Comparison of ENCODE assay signal across 1 cellular context in the genomic region with DNA sequence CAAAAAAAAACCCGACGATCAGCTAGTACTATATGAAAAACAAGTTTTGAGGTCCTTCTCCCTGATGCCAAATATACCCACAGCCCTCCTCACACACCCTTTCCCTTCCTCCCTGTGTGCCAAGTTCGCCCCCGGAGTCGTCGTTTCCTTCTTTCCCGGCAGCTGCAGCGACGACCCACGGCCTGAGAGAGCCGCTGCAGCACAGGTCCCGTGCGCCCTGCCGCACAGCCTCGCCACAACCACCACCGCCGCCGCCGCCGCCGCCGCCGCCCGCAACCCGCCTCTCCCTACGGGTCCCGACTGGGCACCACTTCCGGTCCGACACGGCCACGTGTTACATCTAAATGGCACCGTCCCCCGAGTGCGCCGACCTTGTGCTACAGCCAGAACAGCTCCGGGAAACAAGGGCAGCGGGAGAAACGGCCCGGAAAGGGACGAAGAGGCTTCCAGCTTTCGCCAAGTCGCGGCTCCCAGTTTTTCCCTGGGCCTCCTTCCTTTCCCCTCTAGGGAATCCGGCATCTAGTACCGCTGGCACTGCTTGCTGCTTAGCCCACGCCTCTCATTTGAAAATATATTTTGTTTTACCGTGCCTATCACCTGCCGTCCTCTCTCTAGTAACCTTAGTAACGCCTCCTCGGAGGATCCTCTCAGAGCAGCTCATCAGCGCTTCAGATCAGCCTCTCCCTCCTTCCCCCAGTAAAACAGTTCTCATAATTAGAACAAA.
A peak's percentile ranks its signal among the peaks of the same experiment; 100 is the strongest.
TF ChIP-seq lines count a peak whose summit lies in the region.

A gene with protein sequence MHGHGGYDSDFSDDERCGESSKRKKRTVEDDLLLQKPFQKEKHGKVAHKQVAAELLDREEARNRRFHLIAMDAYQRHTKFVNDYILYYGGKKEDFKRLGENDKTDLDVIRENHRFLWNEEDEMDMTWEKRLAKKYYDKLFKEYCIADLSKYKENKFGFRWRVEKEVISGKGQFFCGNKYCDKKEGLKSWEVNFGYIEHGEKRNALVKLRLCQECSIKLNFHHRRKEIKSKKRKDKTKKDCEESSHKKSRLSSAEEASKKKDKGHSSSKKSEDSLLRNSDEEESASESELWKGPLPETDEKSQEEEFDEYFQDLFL (minus strand): TSS at position 315 of the 724 bp plus-strand sequence. CDS start 2,486 bp downstream, outside the sequence.

TF ChIP-seq in HepG2, 621 proteins besides CTCF, POLR2A, EP300 and RAD21 (continued from another document and continues in another):
- TF ChIP-seq, protein P1, sequence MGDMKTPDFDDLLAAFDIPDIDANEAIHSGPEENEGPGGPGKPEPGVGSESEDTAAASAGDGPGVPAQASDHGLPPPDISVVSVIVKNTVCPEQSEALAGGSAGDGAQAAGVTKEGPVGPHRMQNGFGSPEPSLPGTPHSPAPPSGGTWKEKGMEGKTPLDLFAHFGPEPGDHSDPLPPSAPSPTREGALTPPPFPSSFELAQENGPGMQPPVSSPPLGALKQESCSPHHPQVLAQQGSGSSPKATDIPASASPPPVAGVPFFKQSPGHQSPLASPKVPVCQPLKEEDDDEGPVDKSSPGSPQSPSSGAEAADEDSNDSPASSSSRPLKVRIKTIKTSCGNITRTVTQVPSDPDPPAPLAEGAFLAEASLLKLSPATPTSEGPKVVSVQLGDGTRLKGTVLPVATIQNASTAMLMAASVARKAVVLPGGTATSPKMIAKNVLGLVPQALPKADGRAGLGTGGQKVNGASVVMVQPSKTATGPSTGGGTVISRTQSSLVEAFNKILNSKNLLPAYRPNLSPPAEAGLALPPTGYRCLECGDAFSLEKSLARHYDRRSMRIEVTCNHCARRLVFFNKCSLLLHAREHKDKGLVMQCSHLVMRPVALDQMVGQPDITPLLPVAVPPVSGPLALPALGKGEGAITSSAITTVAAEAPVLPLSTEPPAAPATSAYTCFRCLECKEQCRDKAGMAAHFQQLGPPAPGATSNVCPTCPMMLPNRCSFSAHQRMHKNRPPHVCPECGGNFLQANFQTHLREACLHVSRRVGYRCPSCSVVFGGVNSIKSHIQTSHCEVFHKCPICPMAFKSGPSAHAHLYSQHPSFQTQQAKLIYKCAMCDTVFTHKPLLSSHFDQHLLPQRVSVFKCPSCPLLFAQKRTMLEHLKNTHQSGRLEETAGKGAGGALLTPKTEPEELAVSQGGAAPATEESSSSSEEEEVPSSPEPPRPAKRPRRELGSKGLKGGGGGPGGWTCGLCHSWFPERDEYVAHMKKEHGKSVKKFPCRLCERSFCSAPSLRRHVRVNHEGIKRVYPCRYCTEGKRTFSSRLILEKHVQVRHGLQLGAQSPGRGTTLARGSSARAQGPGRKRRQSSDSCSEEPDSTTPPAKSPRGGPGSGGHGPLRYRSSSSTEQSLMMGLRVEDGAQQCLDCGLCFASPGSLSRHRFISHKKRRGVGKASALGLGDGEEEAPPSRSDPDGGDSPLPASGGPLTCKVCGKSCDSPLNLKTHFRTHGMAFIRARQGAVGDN (CRISPR knock-in tag; IDR thresholded peaks at IDR 0.05) = peak; percentile 94
- no peak for TF ChIP-seq TEAD2 (CRISPR knock-in tag; IDR thresholded peaks at IDR 0.05)
- TF ChIP-seq, protein P2, sequence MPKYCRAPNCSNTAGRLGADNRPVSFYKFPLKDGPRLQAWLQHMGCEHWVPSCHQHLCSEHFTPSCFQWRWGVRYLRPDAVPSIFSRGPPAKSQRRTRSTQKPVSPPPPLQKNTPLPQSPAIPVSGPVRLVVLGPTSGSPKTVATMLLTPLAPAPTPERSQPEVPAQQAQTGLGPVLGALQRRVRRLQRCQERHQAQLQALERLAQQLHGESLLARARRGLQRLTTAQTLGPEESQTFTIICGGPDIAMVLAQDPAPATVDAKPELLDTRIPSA (CRISPR knock-in tag; IDR thresholded peaks at IDR 0.05; ENCODE audit: borderline replicate concordance) = no peak
- TF ChIP-seq, protein P3, sequence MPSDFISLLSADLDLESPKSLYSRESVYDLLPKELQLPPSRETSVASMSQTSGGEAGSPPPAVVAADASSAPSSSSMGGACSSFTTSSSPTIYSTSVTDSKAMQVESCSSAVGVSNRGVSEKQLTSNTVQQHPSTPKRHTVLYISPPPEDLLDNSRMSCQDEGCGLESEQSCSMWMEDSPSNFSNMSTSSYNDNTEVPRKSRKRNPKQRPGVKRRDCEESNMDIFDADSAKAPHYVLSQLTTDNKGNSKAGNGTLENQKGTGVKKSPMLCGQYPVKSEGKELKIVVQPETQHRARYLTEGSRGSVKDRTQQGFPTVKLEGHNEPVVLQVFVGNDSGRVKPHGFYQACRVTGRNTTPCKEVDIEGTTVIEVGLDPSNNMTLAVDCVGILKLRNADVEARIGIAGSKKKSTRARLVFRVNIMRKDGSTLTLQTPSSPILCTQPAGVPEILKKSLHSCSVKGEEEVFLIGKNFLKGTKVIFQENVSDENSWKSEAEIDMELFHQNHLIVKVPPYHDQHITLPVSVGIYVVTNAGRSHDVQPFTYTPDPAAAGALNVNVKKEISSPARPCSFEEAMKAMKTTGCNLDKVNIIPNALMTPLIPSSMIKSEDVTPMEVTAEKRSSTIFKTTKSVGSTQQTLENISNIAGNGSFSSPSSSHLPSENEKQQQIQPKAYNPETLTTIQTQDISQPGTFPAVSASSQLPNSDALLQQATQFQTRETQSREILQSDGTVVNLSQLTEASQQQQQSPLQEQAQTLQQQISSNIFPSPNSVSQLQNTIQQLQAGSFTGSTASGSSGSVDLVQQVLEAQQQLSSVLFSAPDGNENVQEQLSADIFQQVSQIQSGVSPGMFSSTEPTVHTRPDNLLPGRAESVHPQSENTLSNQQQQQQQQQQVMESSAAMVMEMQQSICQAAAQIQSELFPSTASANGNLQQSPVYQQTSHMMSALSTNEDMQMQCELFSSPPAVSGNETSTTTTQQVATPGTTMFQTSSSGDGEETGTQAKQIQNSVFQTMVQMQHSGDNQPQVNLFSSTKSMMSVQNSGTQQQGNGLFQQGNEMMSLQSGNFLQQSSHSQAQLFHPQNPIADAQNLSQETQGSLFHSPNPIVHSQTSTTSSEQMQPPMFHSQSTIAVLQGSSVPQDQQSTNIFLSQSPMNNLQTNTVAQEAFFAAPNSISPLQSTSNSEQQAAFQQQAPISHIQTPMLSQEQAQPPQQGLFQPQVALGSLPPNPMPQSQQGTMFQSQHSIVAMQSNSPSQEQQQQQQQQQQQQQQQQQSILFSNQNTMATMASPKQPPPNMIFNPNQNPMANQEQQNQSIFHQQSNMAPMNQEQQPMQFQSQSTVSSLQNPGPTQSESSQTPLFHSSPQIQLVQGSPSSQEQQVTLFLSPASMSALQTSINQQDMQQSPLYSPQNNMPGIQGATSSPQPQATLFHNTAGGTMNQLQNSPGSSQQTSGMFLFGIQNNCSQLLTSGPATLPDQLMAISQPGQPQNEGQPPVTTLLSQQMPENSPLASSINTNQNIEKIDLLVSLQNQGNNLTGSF (CRISPR knock-in tag; IDR thresholded peaks at IDR 0.05) = no peak
- TF ChIP-seq, protein P4, sequence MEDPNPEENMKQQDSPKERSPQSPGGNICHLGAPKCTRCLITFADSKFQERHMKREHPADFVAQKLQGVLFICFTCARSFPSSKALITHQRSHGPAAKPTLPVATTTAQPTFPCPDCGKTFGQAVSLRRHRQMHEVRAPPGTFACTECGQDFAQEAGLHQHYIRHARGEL (CRISPR knock-in tag; IDR thresholded peaks at IDR 0.05) = no peak
- TF ChIP-seq, protein P5, sequence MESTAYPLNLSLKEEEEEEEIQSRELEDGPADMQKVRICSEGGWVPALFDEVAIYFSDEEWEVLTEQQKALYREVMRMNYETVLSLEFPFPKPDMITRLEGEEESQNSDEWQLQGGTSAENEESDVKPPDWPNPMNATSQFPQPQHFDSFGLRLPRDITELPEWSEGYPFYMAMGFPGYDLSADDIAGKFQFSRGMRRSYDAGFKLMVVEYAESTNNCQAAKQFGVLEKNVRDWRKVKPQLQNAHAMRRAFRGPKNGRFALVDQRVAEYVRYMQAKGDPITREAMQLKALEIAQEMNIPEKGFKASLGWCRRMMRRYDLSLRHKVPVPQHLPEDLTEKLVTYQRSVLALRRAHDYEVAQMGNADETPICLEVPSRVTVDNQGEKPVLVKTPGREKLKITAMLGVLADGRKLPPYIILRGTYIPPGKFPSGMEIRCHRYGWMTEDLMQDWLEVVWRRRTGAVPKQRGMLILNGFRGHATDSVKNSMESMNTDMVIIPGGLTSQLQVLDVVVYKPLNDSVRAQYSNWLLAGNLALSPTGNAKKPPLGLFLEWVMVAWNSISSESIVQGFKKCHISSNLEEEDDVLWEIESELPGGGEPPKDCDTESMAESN (CRISPR knock-in tag; conservative IDR thresholded peaks at IDR 0.05) = peak; percentile 94
- TF ChIP-seq, protein P6, sequence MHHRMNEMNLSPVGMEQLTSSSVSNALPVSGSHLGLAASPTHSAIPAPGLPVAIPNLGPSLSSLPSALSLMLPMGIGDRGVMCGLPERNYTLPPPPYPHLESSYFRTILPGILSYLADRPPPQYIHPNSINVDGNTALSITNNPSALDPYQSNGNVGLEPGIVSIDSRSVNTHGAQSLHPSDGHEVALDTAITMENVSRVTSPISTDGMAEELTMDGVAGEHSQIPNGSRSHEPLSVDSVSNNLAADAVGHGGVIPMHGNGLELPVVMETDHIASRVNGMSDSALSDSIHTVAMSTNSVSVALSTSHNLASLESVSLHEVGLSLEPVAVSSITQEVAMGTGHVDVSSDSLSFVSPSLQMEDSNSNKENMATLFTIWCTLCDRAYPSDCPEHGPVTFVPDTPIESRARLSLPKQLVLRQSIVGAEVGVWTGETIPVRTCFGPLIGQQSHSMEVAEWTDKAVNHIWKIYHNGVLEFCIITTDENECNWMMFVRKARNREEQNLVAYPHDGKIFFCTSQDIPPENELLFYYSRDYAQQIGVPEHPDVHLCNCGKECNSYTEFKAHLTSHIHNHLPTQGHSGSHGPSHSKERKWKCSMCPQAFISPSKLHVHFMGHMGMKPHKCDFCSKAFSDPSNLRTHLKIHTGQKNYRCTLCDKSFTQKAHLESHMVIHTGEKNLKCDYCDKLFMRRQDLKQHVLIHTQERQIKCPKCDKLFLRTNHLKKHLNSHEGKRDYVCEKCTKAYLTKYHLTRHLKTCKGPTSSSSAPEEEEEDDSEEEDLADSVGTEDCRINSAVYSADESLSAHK (CRISPR knock-in tag; IDR thresholded peaks at IDR 0.05; ENCODE audit: borderline replicate concordance) = no peak
- TF ChIP-seq SRF (IDR thresholded peaks at IDR 0.05; ENCODE audit: low read depth, low read length) = peak; percentile 76
- TF ChIP-seq RAD51 (IDR thresholded peaks at IDR 0.05; ENCODE audit: borderline replicate concordance) = no peak
- peak; percentile 96 for TF ChIP-seq ZNF138 (CRISPR knock-in tag; IDR thresholded peaks at IDR 0.05; ENCODE audit: low read depth)
- TF ChIP-seq, protein P7, sequence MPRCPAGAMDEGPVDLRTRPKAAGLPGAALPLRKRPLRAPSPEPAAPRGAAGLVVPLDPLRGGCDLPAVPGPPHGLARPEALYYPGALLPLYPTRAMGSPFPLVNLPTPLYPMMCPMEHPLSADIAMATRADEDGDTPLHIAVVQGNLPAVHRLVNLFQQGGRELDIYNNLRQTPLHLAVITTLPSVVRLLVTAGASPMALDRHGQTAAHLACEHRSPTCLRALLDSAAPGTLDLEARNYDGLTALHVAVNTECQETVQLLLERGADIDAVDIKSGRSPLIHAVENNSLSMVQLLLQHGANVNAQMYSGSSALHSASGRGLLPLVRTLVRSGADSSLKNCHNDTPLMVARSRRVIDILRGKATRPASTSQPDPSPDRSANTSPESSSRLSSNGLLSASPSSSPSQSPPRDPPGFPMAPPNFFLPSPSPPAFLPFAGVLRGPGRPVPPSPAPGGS (CRISPR knock-in tag; IDR thresholded peaks at IDR 0.05) = peak; percentile 78; the same call in 1 of the 2 replicates
- 0 out of 2 replicates have a peak, but pooled peaks have one; percentile 29 for TF ChIP-seq ZBTB8A (CRISPR knock-in tag; IDR thresholded peaks at IDR 0.05; ENCODE audit: borderline replicate concordance, low read depth)
- peak; percentile 99 for TF ChIP-seq ZNF556 (CRISPR knock-in tag; IDR thresholded peaks at IDR 0.05; ENCODE audit: borderline replicate concordance)
- TF ChIP-seq, protein P8, sequence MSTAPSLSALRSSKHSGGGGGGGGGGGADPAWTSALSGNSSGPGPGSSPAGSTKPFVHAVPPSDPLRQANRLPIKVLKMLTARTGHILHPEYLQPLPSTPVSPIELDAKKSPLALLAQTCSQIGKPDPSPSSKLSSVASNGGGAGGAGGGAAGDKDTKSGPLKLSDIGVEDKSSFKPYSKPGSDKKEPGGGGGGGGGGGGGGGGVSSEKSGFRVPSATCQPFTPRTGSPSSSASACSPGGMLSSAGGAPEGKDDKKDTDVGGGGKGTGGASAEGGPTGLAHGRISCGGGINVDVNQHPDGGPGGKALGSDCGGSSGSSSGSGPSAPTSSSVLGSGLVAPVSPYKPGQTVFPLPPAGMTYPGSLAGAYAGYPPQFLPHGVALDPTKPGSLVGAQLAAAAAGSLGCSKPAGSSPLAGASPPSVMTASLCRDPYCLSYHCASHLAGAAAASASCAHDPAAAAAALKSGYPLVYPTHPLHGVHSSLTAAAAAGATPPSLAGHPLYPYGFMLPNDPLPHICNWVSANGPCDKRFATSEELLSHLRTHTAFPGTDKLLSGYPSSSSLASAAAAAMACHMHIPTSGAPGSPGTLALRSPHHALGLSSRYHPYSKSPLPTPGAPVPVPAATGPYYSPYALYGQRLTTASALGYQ (CRISPR knock-in tag; IDR thresholded peaks at IDR 0.05) = peak; percentile 58; the same call in 1 of the 2 replicates
- peak; percentile 95 for TF ChIP-seq NR2C2 (CRISPR knock-in tag; IDR thresholded peaks at IDR 0.05; ENCODE audit: borderline replicate concordance)
- TF ChIP-seq RARA (CRISPR knock-in tag; IDR thresholded peaks at IDR 0.05) = peak; percentile 55; the same call in 1 of the 2 replicates
- peak; percentile 84 for TF ChIP-seq HCFC1 (IDR thresholded peaks at IDR 0.05; ENCODE audit: low read depth, low read length)
- TF ChIP-seq YEATS2 (CRISPR knock-in tag; IDR thresholded peaks at IDR 0.05; ENCODE audit: borderline replicate concordance) = peak; percentile 96
- peak; percentile 99 for TF ChIP-seq ZNF788 (CRISPR knock-in tag; IDR thresholded peaks at IDR 0.05; ENCODE audit: borderline replicate concordance)
- no peak for TF ChIP-seq MBNL3 (CRISPR knock-in tag; conservative IDR thresholded peaks at IDR 0.05)
- TF ChIP-seq SNRNP70 (IDR thresholded peaks at IDR 0.05; ENCODE audit: low read depth, low read length) = no peak
- TF ChIP-seq, protein P9, sequence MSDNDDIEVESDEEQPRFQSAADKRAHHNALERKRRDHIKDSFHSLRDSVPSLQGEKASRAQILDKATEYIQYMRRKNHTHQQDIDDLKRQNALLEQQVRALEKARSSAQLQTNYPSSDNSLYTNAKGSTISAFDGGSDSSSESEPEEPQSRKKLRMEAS (IDR thresholded peaks at IDR 0.05) = peak; percentile 88
- TF ChIP-seq RNF2 (conservative IDR thresholded peaks at IDR 0.05; ENCODE audit: low read depth) = peak; percentile 89
- TF ChIP-seq ARNT2 (CRISPR knock-in tag; IDR thresholded peaks at IDR 0.05; ENCODE audit: low read depth) = peak; percentile 87
- TF ChIP-seq ZNF256 (CRISPR knock-in tag; conservative IDR thresholded peaks at IDR 0.05) = no peak
